In genomic region chr12:82972624-82973023, GRCh38 we compare ENCODE assay signal across 21 cellular contexts.
DNase-seq lines count a peak whose midpoint lies in the region; ATAC-seq and TF ChIP-seq lines count a peak whose summit lies in the region.
"Had no signal": no experiment of that assay in that cellular context is flagged by ENCODE, and none has a peak within 500 bp of the region (broad histone marks: within the 10 kb centered on the region; RNA-seq: fewer than 3 reads in every experiment).

No MANE protein-coding gene starts in this region.

- no peak for TF ChIP-seq POLR2A in NB4 (IDR thresholded peaks at IDR 0.05; ENCODE audit: extremely low read depth, insufficient read length)

- no peak for ATAC-seq in activated CD4-positive, CD25-positive, alpha-beta regulatory T cell treated with anti-CD3 and anti-CD28 coated beads, Interleukin-2, amount 50 U/mL, for 24 hours
- ATAC-seq in HG03442 (IDR thresholded peaks at IDR 0.05; ENCODE audit: unreplicated experiment): no peak
- ATAC-seq: T-cell had no signal

- DNase-seq in NB4 (ENCODE audit: low read depth) (peak; percentile 44), medulla oblongata (ENCODE audit: extremely low spot score) (peak; percentile 48)
- no peak for DNase-seq in activated CD4-positive, alpha-beta T cell treated with anti-CD3 and anti-CD28 coated beads, Interleukin-2, amount 50 U/mL, for 4 hours
- no peak for DNase-seq in activated CD4-positive, alpha-beta T cell treated with anti-CD3 and anti-CD28 coated beads, Interleukin-2, amount 50 U/mL, for 1 hour
- DNase-seq: Calu3; CD8-positive, alpha-beta memory T cell; DMS153; H7; NCI-H1092; NCI-H1417 treated with DMSO at 0.1 percent for 48 hours; NCI-H1694 treated with DMSO at 0.1 percent for 48 hours; NCI-H2081; Right ventricle myocardium superior; RPMI8226; T-cell had no signal

- peak overlapping the region; percentile 30 for H3K27ac ChIP-seq in angular gyrus (ENCODE audit: low read depth, low read length)
- H3K27ac ChIP-seq: C4-2B, KMS-11, SJSA1 had no signal

- peak overlapping the region; percentile 51 for H3K4me3 ChIP-seq in NB4 (ENCODE audit: low read depth, low read length)
- H3K4me3 ChIP-seq: SJSA1 had no signal

- TF ChIP-seq CTCF in NB4 (IDR thresholded peaks at IDR 0.05; ENCODE audit: low read depth, low read length): no peak

Comparison
In these comparisons a context has a peak if more than half of its experiments do, and no peak if none do; other contexts are left out.
1. DNase-seq: peak in NB4 (single experiment) and medulla oblongata (single experiment); none in activated CD4-positive, alpha-beta T cell treated with anti-CD3 and anti-CD28 coated beads, Interleukin-2, amount 50 U/mL, for 4 hours (0 of 2) and activated CD4-positive, alpha-beta T cell treated with anti-CD3 and anti-CD28 coated beads, Interleukin-2, amount 50 U/mL, for 1 hour (single experiment).